In genomic region chr15:85487796-85488195, GRCh38 we compare ENCODE assay signal across 8 cellular contexts.
DNase-seq lines count a peak whose midpoint lies in the region; ATAC-seq, FAIRE-seq and TF ChIP-seq lines count a peak whose summit lies in the region.
"Not testable (repeated sequence)": the region's sequence is repeated elsewhere in the genome, so short reads cannot be mapped to it uniquely, and the experiment has no call there.

No MANE protein-coding gene starts in this region.

- H3K4me3 ChIP-seq in Caco-2 (ENCODE audit: low read depth, low read length); mammary epithelial cell (replicated peaks in 1 of 3; ENCODE audit: insufficient read depth in 1 of 3, low read depth in 2 of 3, low read length in 3 of 3): not testable (repeated sequence)

- H3K27ac Mint-ChIP-seq in Caco-2 (ENCODE audit: unreplicated experiment) (peak overlapping the region; percentile 70), naive B cell (peak overlapping the region in 4 of 6 donors; percentile 30 to 85 (median 64))
- peak overlapping the region; percentile 42 for H3K27ac Mint-ChIP-seq in activated CD8-positive, alpha-beta memory T cell treated with anti-CD3 and anti-CD28 coated beads, Interleukin-2, amount 10 ng/mL, durations not matched to agents 7 days and 5 days
- H3K27ac Mint-ChIP-seq in stimulated activated naive B cell treated with anti-CD40 and anti-IgM and Interleukin-4, amounts not matched to agents 10 μg/mL and 1 μg/mL and 100 μg/mL, for 72 hours = peak overlapping the region; percentile 67

- not testable (repeated sequence) for DNase-seq in Caco-2; GM12892 (ENCODE audit: insufficient read length); activated CD8-positive, alpha-beta memory T cell treated with anti-CD3 and anti-CD28 coated beads, Interleukin-2, amount 10 ng/mL, durations not matched to agents 7 days and 5 days; naive B cell; stimulated activated naive B cell treated with anti-CD40 and anti-IgM and Interleukin-4, amounts not matched to agents 10 μg/mL and 1 μg/mL and 100 μg/mL, for 72 hours
- DNase-seq in NCI-H226 (peak; percentile 9), mammary epithelial cell (peak; percentile 50), iris pigment epithelial cell (ENCODE audit: low read depth) (peak; percentile 25)

- H4K20me1 ChIP-seq in mammary epithelial cell (ENCODE audit: insufficient read depth, low read length) = not testable (repeated sequence)

- TF ChIP-seq POLR2A in GM12892 (IDR thresholded peaks at IDR 0.05; ENCODE audit: low read depth, low read length) = not testable (repeated sequence)

- H3K4me1 Mint-ChIP-seq in Caco-2 (ENCODE audit: low read depth, unreplicated experiment) = peaks cover 21% of the 10 kb centered on the region
- peaks cover 44% of the 10 kb centered on the region for H3K4me1 Mint-ChIP-seq in activated CD8-positive, alpha-beta memory T cell treated with anti-CD3 and anti-CD28 coated beads, Interleukin-2, amount 10 ng/mL, durations not matched to agents 7 days and 5 days
- peaks cover 49 to 71% (median 53%) of the 10 kb centered on the region in 3 donors for H3K4me1 Mint-ChIP-seq in naive B cell
- peaks cover 41 to 70% of the 10 kb centered on the region in 2 donors for H3K4me1 Mint-ChIP-seq in stimulated activated naive B cell treated with anti-CD40 and anti-IgM and Interleukin-4, amounts not matched to agents 10 μg/mL and 1 μg/mL and 100 μg/mL, for 72 hours

- not testable (repeated sequence) for H3K4me3 Mint-ChIP-seq in Caco-2 (ENCODE audit: unreplicated experiment); activated CD8-positive, alpha-beta memory T cell treated with anti-CD3 and anti-CD28 coated beads, Interleukin-2, amount 10 ng/mL, durations not matched to agents 7 days and 5 days; naive B cell; stimulated activated naive B cell treated with anti-CD40 and anti-IgM and Interleukin-4, amounts not matched to agents 10 μg/mL and 1 μg/mL and 100 μg/mL, for 72 hours

- not testable (repeated sequence) for ATAC-seq in activated CD8-positive, alpha-beta memory T cell treated with anti-CD3 and anti-CD28 coated beads, Interleukin-2, amount 10 ng/mL, durations not matched to agents 7 days and 5 days; naive B cell (ENCODE audit: low read depth in 2 of 2); stimulated activated naive B cell treated with anti-CD40 and anti-IgM and Interleukin-4, amounts not matched to agents 10 μg/mL and 1 μg/mL and 100 μg/mL, for 72 hours (replicated peaks)

- 93% methylated on average over 7 of the region's 7 CpGs for WGBS in mammary epithelial cell (ENCODE audit: low coverage, missing lambda C conversion rate)

- H3K4me1 ChIP-seq in Caco-2 = not testable (repeated sequence)
- peaks cover 22% of the 10 kb centered on the region for H3K4me1 ChIP-seq in mammary epithelial cell (ENCODE audit: insufficient read depth, low read length)

- not testable (repeated sequence) for H2AFZ ChIP-seq in mammary epithelial cell (ENCODE audit: low read depth, low read length)

- H3K27me3 ChIP-seq in Caco-2 (replicated peaks; ENCODE audit: control insufficient read depth, insufficient read depth, low read length); mammary epithelial cell (ENCODE audit: insufficient read depth, low read length): not testable (repeated sequence)

- not testable (repeated sequence) for H3K36me3 ChIP-seq in Caco-2 (ENCODE audit: control insufficient read depth, insufficient read depth, low read length); mammary epithelial cell (ENCODE audit: insufficient read depth, low read length)

- H3K27me3 Mint-ChIP-seq in Caco-2 (ENCODE audit: insufficient read depth, unreplicated experiment); activated CD8-positive, alpha-beta memory T cell treated with anti-CD3 and anti-CD28 coated beads, Interleukin-2, amount 10 ng/mL, durations not matched to agents 7 days and 5 days; naive B cell; stimulated activated naive B cell treated with anti-CD40 and anti-IgM and Interleukin-4, amounts not matched to agents 10 μg/mL and 1 μg/mL and 100 μg/mL, for 72 hours: not testable (repeated sequence)

- H3K36me3 Mint-ChIP-seq in Caco-2 (ENCODE audit: insufficient read depth, unreplicated experiment); naive B cell: not testable (repeated sequence)
- peaks cover 12% of the 10 kb centered on the region for H3K36me3 Mint-ChIP-seq in activated CD8-positive, alpha-beta memory T cell treated with anti-CD3 and anti-CD28 coated beads, Interleukin-2, amount 10 ng/mL, durations not matched to agents 7 days and 5 days
- peaks cover 6 to 17% of the 10 kb centered on the region in 2 donors for H3K36me3 Mint-ChIP-seq in stimulated activated naive B cell treated with anti-CD40 and anti-IgM and Interleukin-4, amounts not matched to agents 10 μg/mL and 1 μg/mL and 100 μg/mL, for 72 hours

- in situ Hi-C loops in mammary epithelial cell (cut with MboI; ENCODE audit: low sequenced_read_pairs in 2 of 2) = loop anchor here (10.0 to 25.0 kb wide), 2 partner anchors 153 to 175 kb away; no protein-coding TSS in a partner anchor

- dilution Hi-C loops in mammary epithelial cell (cut with HindIII; ENCODE audit: low sequenced_read_pairs) = loop anchor here (5.0 kb wide), 1 partner anchor 85 kb away; no protein-coding TSS in a partner anchor

- H3K9me3 ChIP-seq in Caco-2; mammary epithelial cell (replicated peaks; ENCODE audit: insufficient read depth, low read length): not testable (repeated sequence)

- not testable (repeated sequence) for BruUV-seq in Caco-2 (replicated peaks; lab: Mats Ljungman, UMichigan); mammary epithelial cell (replicated peaks; lab: Mats Ljungman, UMichigan)

- TF ChIP-seq CTCF in Caco-2 (IDR thresholded peaks at IDR 0.05; ENCODE audit: insufficient read depth in 1 of 2, low read depth in 1 of 2, low read length in 1 of 2, severe bottlenecking in 1 of 2, unreplicated experiment in 1 of 2); mammary epithelial cell (conservative IDR thresholded peaks at IDR 0.05 in 1 of 2, IDR thresholded peaks at IDR 0.05 in 1 of 2; ENCODE audit: extremely low read depth in 1 of 2, insufficient read depth in 1 of 2, low read depth in 1 of 2, low read length in 2 of 2): not testable (repeated sequence)

- CTCF ChIA-PET in Caco-2 (lab: Charles Lee); mammary epithelial cell (lab: Charles Lee; ENCODE audit: low non-redundant PET): not testable (repeated sequence)
- CTCF ChIA-PET in activated CD8-positive, alpha-beta memory T cell treated with anti-CD3 and anti-CD28 coated beads, Interleukin-2, amount 10 ng/mL, durations not matched to agents 7 days and 5 days (lab: Charles Lee) = interaction anchor here (1.1 to 4.4 kb wide), 5 partner anchors 10 to 129 kb away, joined by 3 to 36 read pairs (median 4); no protein-coding TSS in a partner anchor

- FAIRE-seq in GM12892 (lab: Jason Lieb, UNC) = peak; percentile 61

- not testable (repeated sequence) for H3K9me3 Mint-ChIP-seq in Caco-2 (ENCODE audit: unreplicated experiment); activated CD8-positive, alpha-beta memory T cell treated with anti-CD3 and anti-CD28 coated beads, Interleukin-2, amount 10 ng/mL, durations not matched to agents 7 days and 5 days (ENCODE audit: low read depth); naive B cell; stimulated activated naive B cell treated with anti-CD40 and anti-IgM and Interleukin-4, amounts not matched to agents 10 μg/mL and 1 μg/mL and 100 μg/mL, for 72 hours

- H3K79me2 ChIP-seq in mammary epithelial cell (ENCODE audit: insufficient read depth, low read length) = peaks cover 95% of the 10 kb centered on the region

- not testable (repeated sequence) for H3K27ac ChIP-seq in mammary epithelial cell (ENCODE audit: insufficient read depth, low read depth, low read length)

- H3K9ac ChIP-seq in mammary epithelial cell (ENCODE audit: insufficient read depth, low read length) = not testable (repeated sequence)

- not testable (repeated sequence) for H3K4me2 ChIP-seq in mammary epithelial cell (ENCODE audit: insufficient read depth, low read depth, low read length)

- POLR2A ChIA-PET in Caco-2 (lab: Charles Lee) = not testable (repeated sequence)

- intact Hi-C loops in Caco-2 (cut with micrococcal nuclease; ENCODE audit: unreplicated experiment) (loop anchor here (2.0 to 5.0 kb wide), 2 partner anchors 191 to 220 kb away; no protein-coding TSS in a partner anchor), mammary epithelial cell (cut with micrococcal nuclease) (loop anchor here (5.0 to 10.0 kb wide), 2 partner anchors 245 to 357 kb away; no protein-coding TSS in a partner anchor)
